Comparison of ENCODE assay signal across 16 cellular contexts in the genomic region with DNA sequence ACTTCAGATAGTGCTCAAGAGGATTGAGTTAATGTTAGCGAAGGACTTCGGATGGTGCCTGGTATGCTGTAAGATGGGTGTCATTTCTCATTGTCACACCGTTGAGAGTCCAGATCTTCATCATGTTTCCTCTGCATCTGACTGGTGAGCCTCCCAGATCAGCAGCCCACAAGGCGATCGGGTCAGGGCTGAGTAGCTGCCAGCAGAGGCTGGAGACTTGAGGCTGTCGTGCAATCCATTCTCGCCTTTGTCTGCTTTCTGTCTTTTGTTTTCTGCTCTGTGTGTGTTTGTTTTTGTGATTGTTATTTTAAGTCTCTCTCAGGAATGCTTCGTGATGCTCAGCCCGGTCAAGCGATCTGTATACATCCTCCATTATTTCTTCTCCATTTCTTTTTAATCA.
A peak's percentile ranks its signal among the peaks of the same experiment; 100 is the strongest.
DNase-seq lines count a peak whose midpoint lies in the region; ATAC-seq and TF ChIP-seq lines count a peak whose summit lies in the region.
"Had no signal": no experiment of that assay in that cellular context is flagged by ENCODE, and none has a peak within 500 bp of the region (broad histone marks: within the 10 kb centered on the region; RNA-seq: fewer than 3 reads in every experiment).

No MANE protein-coding gene starts in this region.

- POLR2A ChIA-PET in RWPE1 (lab: Yijun Ruan, JAX; ENCODE audit: low non-redundant PET), result no interaction called here

- no peaks in the 10 kb centered on the region for H3K9me3 ChIP-seq in gastroesophageal sphincter
- H3K9me3 ChIP-seq: SJCRH30 had no signal

- TF ChIP-seq EP300 in gastroesophageal sphincter (IDR thresholded peaks at IDR 0.05), result no peak

- TF ChIP-seq POLR2A in gastroesophageal sphincter (IDR thresholded peaks at IDR 0.05), result no peak

- no peak overlapping the region for H3K4me3 ChIP-seq in gastroesophageal sphincter
- H3K4me3 ChIP-seq: SJCRH30 had no signal

- no peak for ATAC-seq in Right ventricle myocardium inferior
- no peak for ATAC-seq in HG03196 (IDR thresholded peaks at IDR 0.05; ENCODE audit: unreplicated experiment)
- ATAC-seq in gastroesophageal sphincter, result no peak
- ATAC-seq: CD8-positive, alpha-beta T cell had no signal

- no peaks in the 10 kb centered on the region for H3K27me3 ChIP-seq in gastroesophageal sphincter
- H3K27me3 ChIP-seq: SJCRH30 had no signal

- peak; percentile 53 for DNase-seq in cardiac septum (ENCODE audit: low spot score)
- DNase-seq in Right ventricle myocardium inferior (ENCODE audit: missing footprints), result no peak
- DNase-seq in ecto neural progenitor cell (ENCODE audit: low spot score), result peak; percentile 49
- DNase-seq in mesenteric fat pad (ENCODE audit: low spot score), result peak; percentile 28
- no peak for DNase-seq in SW480 (ENCODE audit: low spot score)
- DNase-seq in RWPE1 (ENCODE audit: low spot score), result no peak
- DNase-seq: CD8-positive, alpha-beta T cell; DMS 273 treated with DMSO at 0.1 percent for 48 hours; HCEC 1CT; NCI-H1417; NCI-H1930; NCI-H2171 treated with DMSO at 0.1 percent for 48 hours; SJCRH30 had no signal

- intact Hi-C loops in cardiac septum (cut with DNase I), result no loop called here
- intact Hi-C loops in Right ventricle myocardium inferior (cut with DNase I), result no loop called here

- H3K27ac ChIP-seq in gastroesophageal sphincter (no peak overlapping the region), RWPE1 (no peak overlapping the region)
- H3K27ac ChIP-seq: 22Rv1, SJCRH30 had no signal

- CTCF ChIA-PET in RWPE1 (lab: Yijun Ruan, JAX), result no interaction called here

- TF ChIP-seq CTCF in gastroesophageal sphincter (IDR thresholded peaks at IDR 0.05) (no peak), RWPE1 (conservative IDR thresholded peaks at IDR 0.05; ENCODE audit: low read depth) (no peak)

- WGBS in gastroesophageal sphincter (ENCODE audit: low coverage in 1 of 2), 2 donors, result 71 to 74% methylated on average over 9 to 10 of the region's 10 CpGs

- no peaks in the 10 kb centered on the region for H3K36me3 ChIP-seq in gastroesophageal sphincter

- peaks cover 0 to 45% (median 13%) of the 10 kb centered on the region in 3 donors for H3K4me1 ChIP-seq in gastroesophageal sphincter
- H3K4me1 ChIP-seq: SJCRH30 had no signal

Comparison
In these comparisons a context has a peak if more than half of its experiments do, and no peak if none do; other contexts are left out.
1. DNase-seq: peak in cardiac septum (single experiment), ecto neural progenitor cell (single experiment) and mesenteric fat pad (single experiment); none in Right ventricle myocardium inferior (single experiment), SW480 (single experiment) and RWPE1 (single experiment).